Comparison of ENCODE assay signal across 8 cellular contexts in genomic region chr3:33636125-33636855, GRCh38.
DNase-seq lines count a peak whose midpoint lies in the region; FAIRE-seq and TF ChIP-seq lines count a peak whose summit lies in the region.

No MANE protein-coding gene starts in this region.

- peak; percentile 76 for DNase-seq in SK-N-DZ (ENCODE audit: low spot score)
- peak; percentile 85 for DNase-seq in fibroblast of pulmonary artery (ENCODE audit: low read depth)
- peak; percentile 32 for DNase-seq in pulmonary artery endothelial cell (ENCODE audit: low read depth, low spot score)
- DNase-seq in effector CD8-positive, alpha-beta T cell (lab: John Stamatoyannopoulos, UW), result no peak
- DNase-seq in HK-2 (ENCODE audit: unreplicated experiment), result no peak
- DNase-seq in HuH-7.5 (ENCODE audit: low spot score), result no peak

- no peak overlapping the region for H3K4me3 ChIP-seq in fibroblast of pulmonary artery (replicated peaks; ENCODE audit: low read depth, low read length)

- TF ChIP-seq CTCF in LNCAP (IDR thresholded peaks at IDR 0.05), result peak; percentile 72
- peak; percentile 65 for TF ChIP-seq CTCF in fibroblast of pulmonary artery (IDR thresholded peaks at IDR 0.05; ENCODE audit: low read length, missing control alignments)

- peak; percentile 97 for FAIRE-seq in G401.6 (lab: Jason Lieb, UNC)

Comparison
In these comparisons a context has a peak if more than half of its experiments do, and no peak if none do; other contexts are left out.
1. DNase-seq: peak in SK-N-DZ (single experiment), fibroblast of pulmonary artery (single experiment) and pulmonary artery endothelial cell (single experiment); none in effector CD8-positive, alpha-beta T cell (single experiment), HK-2 (single experiment) and HuH-7.5 (single experiment).